In the genomic region with DNA sequence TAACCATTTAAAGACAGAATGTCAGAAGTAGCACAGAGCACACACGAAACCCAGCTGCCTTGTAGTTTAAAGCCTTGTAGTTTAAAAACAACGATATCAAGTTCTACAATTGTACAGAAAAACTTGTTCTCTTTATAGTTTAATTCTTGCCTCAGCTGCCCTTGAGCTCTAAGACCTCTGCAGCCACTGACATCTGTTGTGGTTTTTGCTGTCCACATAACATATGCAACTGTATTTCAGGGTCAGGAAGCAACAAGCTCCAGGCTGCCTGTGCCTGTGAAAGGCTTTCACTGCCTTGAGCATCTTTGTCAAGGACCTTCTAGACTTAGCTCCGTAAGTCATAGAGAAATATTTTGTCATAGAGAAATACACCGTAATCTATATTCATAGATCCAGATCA, we compare ENCODE assay signal across 22 cellular contexts.
DNase-seq lines count a peak whose midpoint lies in the region; ATAC-seq, FAIRE-seq and TF ChIP-seq lines count a peak whose summit lies in the region.
"Had no signal": no experiment of that assay in that cellular context is flagged by ENCODE, and none has a peak within 500 bp of the region (broad histone marks: within the 10 kb centered on the region; RNA-seq: fewer than 3 reads in every experiment).

No MANE protein-coding gene starts in this region.

- TF ChIP-seq CTCF in HFF-Myc (IDR thresholded peaks at IDR 0.05; ENCODE audit: low read depth, low read length, missing control alignments) (no peak), astrocyte (IDR thresholded peaks at IDR 0.05; ENCODE audit: insufficient read depth, low read depth, low read length) (no peak)

- H3K9ac ChIP-seq in astrocyte (ENCODE audit: low read length), result no peak overlapping the region

- H2AFZ ChIP-seq in astrocyte (ENCODE audit: low read depth, low read length), result no peak overlapping the region

- no peaks in the 10 kb centered on the region for H3K27me3 Mint-ChIP-seq in astrocyte (ENCODE audit: low read depth, unreplicated experiment)
- no peaks in the 10 kb centered on the region for H3K27me3 Mint-ChIP-seq in effector memory CD8-positive, alpha-beta T cell
- H3K27me3 Mint-ChIP-seq: activated naive CD8-positive, alpha-beta T cell; activated T-cell treated with anti-CD3 and anti-CD28 coated beads, Interleukin-2, amount 50 U/mL, for 24 hours had no signal

- H3K4me2 ChIP-seq in astrocyte (ENCODE audit: low read length), result no peak overlapping the region

- no peaks in the 10 kb centered on the region for H4K20me1 ChIP-seq in astrocyte (ENCODE audit: insufficient read depth, low read length)

- H3K9me3 Mint-ChIP-seq in astrocyte (ENCODE audit: unreplicated experiment), result no peaks in the 10 kb centered on the region
- peaks cover 0 to 14% of the 10 kb centered on the region in 2 donors for H3K9me3 Mint-ChIP-seq in effector memory CD8-positive, alpha-beta T cell
- H3K9me3 Mint-ChIP-seq: activated T-cell treated with anti-CD3 and anti-CD28 coated beads, Interleukin-2, amount 50 U/mL, for 24 hours had no signal

- H3K4me3 ChIP-seq in HFF-Myc (replicated peaks; ENCODE audit: low read depth, low read length), result no peak overlapping the region
- no peak overlapping the region for H3K4me3 ChIP-seq in astrocyte (ENCODE audit: insufficient read depth, low read depth, low read length)
- H3K4me3 ChIP-seq: GM12878, psoas muscle had no signal

- no peak overlapping the region for H3K4me3 Mint-ChIP-seq in astrocyte (ENCODE audit: unreplicated experiment)
- no peak overlapping the region for H3K4me3 Mint-ChIP-seq in effector memory CD8-positive, alpha-beta T cell
- H3K4me3 Mint-ChIP-seq: activated naive CD8-positive, alpha-beta T cell; activated T-cell treated with anti-CD3 and anti-CD28 coated beads, Interleukin-2, amount 50 U/mL, for 24 hours had no signal

- FAIRE-seq in astrocyte (lab: Jason Lieb, UNC), result no peak
- FAIRE-seq: GM12878, islet of Langerhans, TTC549 had no signal

- H3K27ac Mint-ChIP-seq in astrocyte (ENCODE audit: unreplicated experiment), result peak overlapping the region; percentile 41
- H3K27ac Mint-ChIP-seq in effector memory CD8-positive, alpha-beta T cell, result no peak overlapping the region
- H3K27ac Mint-ChIP-seq: activated naive CD8-positive, alpha-beta T cell; activated T-cell treated with anti-CD3 and anti-CD28 coated beads, Interleukin-2, amount 50 U/mL, for 24 hours had no signal

- no peak overlapping the region for H3K27ac ChIP-seq in astrocyte (ENCODE audit: low read depth, low read length)
- H3K27ac ChIP-seq: psoas muscle had no signal

- no peaks in the 10 kb centered on the region for H3K36me3 Mint-ChIP-seq in astrocyte (ENCODE audit: low read depth, unreplicated experiment)
- no peaks in the 10 kb centered on the region for H3K36me3 Mint-ChIP-seq in effector memory CD8-positive, alpha-beta T cell (ENCODE audit: insufficient read depth)
- H3K36me3 Mint-ChIP-seq: activated naive CD8-positive, alpha-beta T cell had no signal

- no peak for ATAC-seq in effector memory CD8-positive, alpha-beta T cell (replicated peaks)
- ATAC-seq in HG03354 (IDR thresholded peaks at IDR 0.05; ENCODE audit: poor library complexity, severe bottlenecking, unreplicated experiment), result no peak
- ATAC-seq: GM12878; Panc1; psoas muscle; stimulated activated naive CD8-positive, alpha-beta T cell treated with anti-CD3 and anti-CD28 coated beads, Interleukin-15, Interleukin-2, amounts not matched to agents 100 U/mL and 50 U/mL, for 24 hours had no signal

- no peaks in the 10 kb centered on the region for H3K36me3 ChIP-seq in astrocyte (ENCODE audit: insufficient read depth, low read length)

- H3K4me1 ChIP-seq in astrocyte (ENCODE audit: insufficient read depth, low read length), result peaks cover 27% of the 10 kb centered on the region
- H3K4me1 ChIP-seq: psoas muscle had no signal

- H3K4me1 Mint-ChIP-seq in astrocyte (ENCODE audit: low read depth, unreplicated experiment), result peaks cover 42% of the 10 kb centered on the region
- H3K4me1 Mint-ChIP-seq in effector memory CD8-positive, alpha-beta T cell (ENCODE audit: low read depth in 2 of 2), result no peaks in the 10 kb centered on the region

- no peaks in the 10 kb centered on the region for H3K27me3 ChIP-seq in astrocyte (ENCODE audit: insufficient read depth, low read length)

- peak; percentile 60 for DNase-seq in AG08395 (ENCODE audit: low spot score)
- DNase-seq in HFF-Myc (ENCODE audit: extremely low read depth, low read depth), result peak; percentile 61
- DNase-seq in astrocyte (ENCODE audit: low read depth), result peak; percentile 86
- peak; percentile 39 for DNase-seq in glomerular visceral epithelial cell (ENCODE audit: extremely low spot score)
- DNase-seq in NCI-H524 (lab: John Stamatoyannopoulos, UW), result no peak
- DNase-seq in effector memory CD8-positive, alpha-beta T cell, result no peak
- DNase-seq in NCI-H146 (lab: John Stamatoyannopoulos, UW), result no peak
- DNase-seq: activated T-cell treated with anti-CD3 and anti-CD28 coated beads, Interleukin-2, amount 50 U/mL, for 24 hours; central memory CD4-positive, alpha-beta T cell; effector memory CD4-positive, alpha-beta T cell; H7; NCI-H2029; NCI-H526; psoas muscle; stimulated activated CD4-positive, alpha-beta T cell treated with anti-CD3 and anti-CD28 coated beads, Interleukin-15, amount 100 ng/mL, for 24 hours; stimulated activated naive CD8-positive, alpha-beta T cell treated with anti-CD3 and anti-CD28 coated beads, Interleukin-15, Interleukin-2, amounts not matched to agents 100 U/mL and 50 U/mL, for 24 hours had no signal

- H3K9me3 ChIP-seq in astrocyte (ENCODE audit: insufficient read depth, low read depth, low read length), result no peaks in the 10 kb centered on the region

- no peaks in the 10 kb centered on the region for H3K79me2 ChIP-seq in astrocyte (ENCODE audit: insufficient read depth, low read length)

Comparison
In these comparisons a context has a peak if more than half of its experiments do, and no peak if none do; other contexts are left out.
1. DNase-seq: peak in AG08395 (single experiment), HFF-Myc (single experiment), astrocyte (single experiment) and glomerular visceral epithelial cell (single experiment); none in NCI-H524 (0 of 2), effector memory CD8-positive, alpha-beta T cell (0 of 3) and NCI-H146 (single experiment).